In the genomic region with DNA sequence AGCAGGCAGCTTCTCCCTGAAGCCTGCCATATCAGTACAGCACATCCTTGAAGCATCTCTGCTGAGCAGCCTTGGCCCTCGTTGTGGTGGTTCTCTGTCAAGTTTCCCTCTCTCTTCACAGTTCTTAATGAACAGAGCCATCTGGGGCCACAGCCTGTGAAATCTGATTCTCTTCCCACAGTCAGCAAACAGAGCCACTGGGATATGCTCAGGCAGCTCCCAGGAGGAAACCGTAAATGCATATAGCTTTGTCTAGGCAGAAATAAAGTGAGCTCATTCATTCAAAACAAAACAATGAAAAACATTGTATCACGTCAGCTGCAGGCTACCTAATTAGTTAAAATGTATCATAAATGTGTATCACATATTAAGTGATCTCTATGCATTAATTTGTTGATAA, we compare ENCODE assay signal across 10 cellular contexts.
DNase-seq lines count a peak whose midpoint lies in the region; ATAC-seq and TF ChIP-seq lines count a peak whose summit lies in the region.
"Had no signal": no experiment of that assay in that cellular context is flagged by ENCODE, and none has a peak within 500 bp of the region (broad histone marks: within the 10 kb centered on the region; RNA-seq: fewer than 3 reads in every experiment).

No MANE protein-coding gene starts in this region.

- no peak overlapping the region for H3K4me3 ChIP-seq in cardiac fibroblast (replicated peaks in 1 of 2; ENCODE audit: low read depth in 2 of 2, low read length in 2 of 2)
- no peak overlapping the region for H3K4me3 ChIP-seq in aorta (ENCODE audit: low read length in 2 of 2)

- H3K4me1 ChIP-seq in aorta (ENCODE audit: control insufficient read depth in 1 of 2, insufficient read depth in 2 of 2, low read length in 2 of 2) = no peaks in the 10 kb centered on the region

- no peak overlapping the region for H3K27ac ChIP-seq in aorta (ENCODE audit: low read depth in 1 of 2, low read length in 2 of 2)
- H3K27ac ChIP-seq: neutrophil had no signal

- peaks cover 41% of the 10 kb centered on the region for H3K4me1 Mint-ChIP-seq in nephron progenitor cell
- peaks cover 40 to 57% of the 10 kb centered on the region in 2 donors for H3K4me1 Mint-ChIP-seq in stimulated activated naive B cell treated with anti-CD40 and anti-IgM and Interleukin-4, amounts not matched to agents 10 μg/mL and 1 μg/mL and 100 μg/mL, for 72 hours

- 65 to 72% methylated on average over 3 of the region's 3 CpGs for WGBS in aorta, 2 donors

- DNase-seq in EL (peak; percentile 13), NCI-H2029 treated with DMSO at 0.1 percent for 48 hours (lab: John Stamatoyannopoulos, UW) (peak; percentile 42), cardiac fibroblast (ENCODE audit: low read depth in 2 of 2) (peak; percentile 46 to 54), nephron progenitor cell (peak; percentile 34), aorta (no peak)
- DNase-seq in stimulated activated naive B cell treated with anti-CD40 and anti-IgM and Interleukin-4, amounts not matched to agents 10 μg/mL and 1 μg/mL and 100 μg/mL, for 72 hours = no peak
- no peak for DNase-seq in stimulated activated CD4-positive, alpha-beta T cell treated with anti-CD3 and anti-CD28 coated beads, Interleukin-4, amount 100 ng/mL, for 1 hour
- DNase-seq: GF-D8 had no signal

- H3K9me3 ChIP-seq in aorta (ENCODE audit: control insufficient read depth, low read length) = no peaks in the 10 kb centered on the region
- H3K9me3 ChIP-seq: neutrophil had no signal

- ATAC-seq in stimulated activated naive B cell treated with anti-CD40 and anti-IgM and Interleukin-4, amounts not matched to agents 10 μg/mL and 1 μg/mL and 100 μg/mL, for 72 hours (replicated peaks) = no peak
- ATAC-seq in GM19452 (IDR thresholded peaks at IDR 0.05; ENCODE audit: unreplicated experiment) (no peak), aorta (ENCODE audit: low FRiP score) (no peak)

- peak overlapping the region; percentile 73 for H3K27ac Mint-ChIP-seq in nephron progenitor cell
- H3K27ac Mint-ChIP-seq in stimulated activated naive B cell treated with anti-CD40 and anti-IgM and Interleukin-4, amounts not matched to agents 10 μg/mL and 1 μg/mL and 100 μg/mL, for 72 hours = no peak overlapping the region

- peak overlapping the region; percentile 43 for H3K4me3 Mint-ChIP-seq in nephron progenitor cell
- H3K4me3 Mint-ChIP-seq in stimulated activated naive B cell treated with anti-CD40 and anti-IgM and Interleukin-4, amounts not matched to agents 10 μg/mL and 1 μg/mL and 100 μg/mL, for 72 hours = no peak overlapping the region

- peaks cover 0 to 2% of the 10 kb centered on the region in 2 donors for H3K36me3 ChIP-seq in aorta (ENCODE audit: control insufficient read depth in 1 of 2, insufficient read depth in 2 of 2, low read length in 1 of 2)
- H3K36me3 ChIP-seq: neutrophil had no signal

- no peaks in the 10 kb centered on the region for H3K36me3 Mint-ChIP-seq in nephron progenitor cell (ENCODE audit: low read depth)
- H3K36me3 Mint-ChIP-seq in stimulated activated naive B cell treated with anti-CD40 and anti-IgM and Interleukin-4, amounts not matched to agents 10 μg/mL and 1 μg/mL and 100 μg/mL, for 72 hours = peaks cover 11 to 33% of the 10 kb centered on the region in 2 donors

- no peaks in the 10 kb centered on the region for H3K27me3 Mint-ChIP-seq in nephron progenitor cell (ENCODE audit: low read depth, poor library complexity)
- H3K27me3 Mint-ChIP-seq in stimulated activated naive B cell treated with anti-CD40 and anti-IgM and Interleukin-4, amounts not matched to agents 10 μg/mL and 1 μg/mL and 100 μg/mL, for 72 hours = no peaks in the 10 kb centered on the region

- intact Hi-C loops in aorta (cut with DNase I) = no loop called here

- no peaks in the 10 kb centered on the region for H3K27me3 ChIP-seq in aorta (ENCODE audit: control insufficient read depth in 1 of 2, insufficient read depth in 2 of 2, low read length in 1 of 2)
- H3K27me3 ChIP-seq: neutrophil had no signal

- H3K9me3 Mint-ChIP-seq in nephron progenitor cell = peaks cover 8% of the 10 kb centered on the region
- H3K9me3 Mint-ChIP-seq in stimulated activated naive B cell treated with anti-CD40 and anti-IgM and Interleukin-4, amounts not matched to agents 10 μg/mL and 1 μg/mL and 100 μg/mL, for 72 hours = peaks cover 7% of the 10 kb centered on the region in 2 donors

- no peak for TF ChIP-seq CTCF in cardiac fibroblast (IDR thresholded peaks at IDR 0.05; ENCODE audit: low read depth, low read length)
- no peak for TF ChIP-seq CTCF in nephron progenitor cell (IDR thresholded peaks at IDR 0.05)

Comparison
In these comparisons a context has a peak if more than half of its experiments do, and no peak if none do; other contexts are left out.
1. DNase-seq: peak in EL (single experiment), NCI-H2029 treated with DMSO at 0.1 percent for 48 hours (single experiment), cardiac fibroblast (2 of 2) and nephron progenitor cell (single experiment); none in stimulated activated naive B cell treated with anti-CD40 and anti-IgM and Interleukin-4, amounts not matched to agents 10 μg/mL and 1 μg/mL and 100 μg/mL, for 72 hours (single experiment), aorta (0 of 2) and stimulated activated CD4-positive, alpha-beta T cell treated with anti-CD3 and anti-CD28 coated beads, Interleukin-4, amount 100 ng/mL, for 1 hour (single experiment).